Comparison of ENCODE assay signal across 1 cellular context in the genomic region with DNA sequence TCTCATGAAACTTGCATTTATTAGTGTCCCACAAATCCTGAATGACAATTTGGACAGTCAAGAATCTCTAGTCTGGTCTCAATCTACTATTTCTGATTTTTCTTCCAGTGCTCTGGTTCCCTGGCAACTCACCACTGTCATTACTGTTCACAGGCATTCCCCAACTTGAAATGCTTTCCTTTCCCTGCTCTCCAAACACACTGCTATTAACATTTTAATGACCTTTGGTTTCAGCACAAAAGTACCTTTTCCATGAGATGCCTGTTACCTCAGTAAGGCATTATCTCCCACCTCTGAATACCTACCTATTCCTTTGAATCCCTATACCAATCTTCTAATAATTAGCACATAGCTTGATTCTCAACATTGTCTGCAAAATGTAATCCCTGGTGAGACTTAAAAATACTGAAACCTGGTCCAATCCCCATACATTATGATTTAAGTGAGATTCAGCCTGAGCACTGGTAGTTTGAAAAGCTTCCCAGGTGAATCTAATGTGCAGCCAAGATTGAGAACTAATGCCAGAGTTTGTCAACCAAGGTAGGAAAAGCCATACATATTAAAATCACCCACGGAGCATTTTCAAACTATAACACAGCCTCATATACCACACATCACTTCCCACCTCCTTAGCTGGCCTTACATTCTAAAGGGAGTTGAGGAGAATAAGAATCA.
TF ChIP-seq lines count a peak whose summit lies in the region.

No MANE protein-coding gene starts in this region.

TF ChIP-seq in H1, 55 proteins besides CTCF, POLR2A, EP300 and RAD21:
- TF ChIP-seq TEAD4 (IDR thresholded peaks at IDR 0.05; ENCODE audit: low read depth, low read length) (0 out of 2 replicates have a peak, but pooled peaks have one; percentile 51), POLR2AphosphoS5 (IDR thresholded peaks at IDR 0.05; ENCODE audit: low read depth, low read length) (no peak), NRF1 (IDR thresholded peaks at IDR 0.05; ENCODE audit: low read depth, low read length) (no peak), JUN (IDR thresholded peaks at IDR 0.05; ENCODE audit: low read depth, low read length) (no peak), HDAC2 (IDR thresholded peaks at IDR 0.05; ENCODE audit: borderline replicate concordance in 1 of 2, low read depth in 2 of 2, low read length in 2 of 2) (no peak), PHF8 (conservative IDR thresholded peaks at IDR 0.05; ENCODE audit: low read depth, low read length) (no peak), SIRT6 (IDR thresholded peaks at IDR 0.05; ENCODE audit: low read length) (no peak), YY1 (IDR thresholded peaks at IDR 0.05; ENCODE audit: low read depth, low read length) (no peak), SP2 (IDR thresholded peaks at IDR 0.05; ENCODE audit: low read length) (peak; percentile 5; the same call in 1 of the 2 replicates)
- TF ChIP-seq, protein P1, sequence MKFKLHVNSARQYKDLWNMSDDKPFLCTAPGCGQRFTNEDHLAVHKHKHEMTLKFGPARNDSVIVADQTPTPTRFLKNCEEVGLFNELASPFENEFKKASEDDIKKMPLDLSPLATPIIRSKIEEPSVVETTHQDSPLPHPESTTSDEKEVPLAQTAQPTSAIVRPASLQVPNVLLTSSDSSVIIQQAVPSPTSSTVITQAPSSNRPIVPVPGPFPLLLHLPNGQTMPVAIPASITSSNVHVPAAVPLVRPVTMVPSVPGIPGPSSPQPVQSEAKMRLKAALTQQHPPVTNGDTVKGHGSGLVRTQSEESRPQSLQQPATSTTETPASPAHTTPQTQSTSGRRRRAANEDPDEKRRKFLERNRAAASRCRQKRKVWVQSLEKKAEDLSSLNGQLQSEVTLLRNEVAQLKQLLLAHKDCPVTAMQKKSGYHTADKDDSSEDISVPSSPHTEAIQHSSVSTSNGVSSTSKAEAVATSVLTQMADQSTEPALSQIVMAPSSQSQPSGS (IDR thresholded peaks at IDR 0.05; ENCODE audit: low read length): no peak
- TF ChIP-seq, protein P2, sequence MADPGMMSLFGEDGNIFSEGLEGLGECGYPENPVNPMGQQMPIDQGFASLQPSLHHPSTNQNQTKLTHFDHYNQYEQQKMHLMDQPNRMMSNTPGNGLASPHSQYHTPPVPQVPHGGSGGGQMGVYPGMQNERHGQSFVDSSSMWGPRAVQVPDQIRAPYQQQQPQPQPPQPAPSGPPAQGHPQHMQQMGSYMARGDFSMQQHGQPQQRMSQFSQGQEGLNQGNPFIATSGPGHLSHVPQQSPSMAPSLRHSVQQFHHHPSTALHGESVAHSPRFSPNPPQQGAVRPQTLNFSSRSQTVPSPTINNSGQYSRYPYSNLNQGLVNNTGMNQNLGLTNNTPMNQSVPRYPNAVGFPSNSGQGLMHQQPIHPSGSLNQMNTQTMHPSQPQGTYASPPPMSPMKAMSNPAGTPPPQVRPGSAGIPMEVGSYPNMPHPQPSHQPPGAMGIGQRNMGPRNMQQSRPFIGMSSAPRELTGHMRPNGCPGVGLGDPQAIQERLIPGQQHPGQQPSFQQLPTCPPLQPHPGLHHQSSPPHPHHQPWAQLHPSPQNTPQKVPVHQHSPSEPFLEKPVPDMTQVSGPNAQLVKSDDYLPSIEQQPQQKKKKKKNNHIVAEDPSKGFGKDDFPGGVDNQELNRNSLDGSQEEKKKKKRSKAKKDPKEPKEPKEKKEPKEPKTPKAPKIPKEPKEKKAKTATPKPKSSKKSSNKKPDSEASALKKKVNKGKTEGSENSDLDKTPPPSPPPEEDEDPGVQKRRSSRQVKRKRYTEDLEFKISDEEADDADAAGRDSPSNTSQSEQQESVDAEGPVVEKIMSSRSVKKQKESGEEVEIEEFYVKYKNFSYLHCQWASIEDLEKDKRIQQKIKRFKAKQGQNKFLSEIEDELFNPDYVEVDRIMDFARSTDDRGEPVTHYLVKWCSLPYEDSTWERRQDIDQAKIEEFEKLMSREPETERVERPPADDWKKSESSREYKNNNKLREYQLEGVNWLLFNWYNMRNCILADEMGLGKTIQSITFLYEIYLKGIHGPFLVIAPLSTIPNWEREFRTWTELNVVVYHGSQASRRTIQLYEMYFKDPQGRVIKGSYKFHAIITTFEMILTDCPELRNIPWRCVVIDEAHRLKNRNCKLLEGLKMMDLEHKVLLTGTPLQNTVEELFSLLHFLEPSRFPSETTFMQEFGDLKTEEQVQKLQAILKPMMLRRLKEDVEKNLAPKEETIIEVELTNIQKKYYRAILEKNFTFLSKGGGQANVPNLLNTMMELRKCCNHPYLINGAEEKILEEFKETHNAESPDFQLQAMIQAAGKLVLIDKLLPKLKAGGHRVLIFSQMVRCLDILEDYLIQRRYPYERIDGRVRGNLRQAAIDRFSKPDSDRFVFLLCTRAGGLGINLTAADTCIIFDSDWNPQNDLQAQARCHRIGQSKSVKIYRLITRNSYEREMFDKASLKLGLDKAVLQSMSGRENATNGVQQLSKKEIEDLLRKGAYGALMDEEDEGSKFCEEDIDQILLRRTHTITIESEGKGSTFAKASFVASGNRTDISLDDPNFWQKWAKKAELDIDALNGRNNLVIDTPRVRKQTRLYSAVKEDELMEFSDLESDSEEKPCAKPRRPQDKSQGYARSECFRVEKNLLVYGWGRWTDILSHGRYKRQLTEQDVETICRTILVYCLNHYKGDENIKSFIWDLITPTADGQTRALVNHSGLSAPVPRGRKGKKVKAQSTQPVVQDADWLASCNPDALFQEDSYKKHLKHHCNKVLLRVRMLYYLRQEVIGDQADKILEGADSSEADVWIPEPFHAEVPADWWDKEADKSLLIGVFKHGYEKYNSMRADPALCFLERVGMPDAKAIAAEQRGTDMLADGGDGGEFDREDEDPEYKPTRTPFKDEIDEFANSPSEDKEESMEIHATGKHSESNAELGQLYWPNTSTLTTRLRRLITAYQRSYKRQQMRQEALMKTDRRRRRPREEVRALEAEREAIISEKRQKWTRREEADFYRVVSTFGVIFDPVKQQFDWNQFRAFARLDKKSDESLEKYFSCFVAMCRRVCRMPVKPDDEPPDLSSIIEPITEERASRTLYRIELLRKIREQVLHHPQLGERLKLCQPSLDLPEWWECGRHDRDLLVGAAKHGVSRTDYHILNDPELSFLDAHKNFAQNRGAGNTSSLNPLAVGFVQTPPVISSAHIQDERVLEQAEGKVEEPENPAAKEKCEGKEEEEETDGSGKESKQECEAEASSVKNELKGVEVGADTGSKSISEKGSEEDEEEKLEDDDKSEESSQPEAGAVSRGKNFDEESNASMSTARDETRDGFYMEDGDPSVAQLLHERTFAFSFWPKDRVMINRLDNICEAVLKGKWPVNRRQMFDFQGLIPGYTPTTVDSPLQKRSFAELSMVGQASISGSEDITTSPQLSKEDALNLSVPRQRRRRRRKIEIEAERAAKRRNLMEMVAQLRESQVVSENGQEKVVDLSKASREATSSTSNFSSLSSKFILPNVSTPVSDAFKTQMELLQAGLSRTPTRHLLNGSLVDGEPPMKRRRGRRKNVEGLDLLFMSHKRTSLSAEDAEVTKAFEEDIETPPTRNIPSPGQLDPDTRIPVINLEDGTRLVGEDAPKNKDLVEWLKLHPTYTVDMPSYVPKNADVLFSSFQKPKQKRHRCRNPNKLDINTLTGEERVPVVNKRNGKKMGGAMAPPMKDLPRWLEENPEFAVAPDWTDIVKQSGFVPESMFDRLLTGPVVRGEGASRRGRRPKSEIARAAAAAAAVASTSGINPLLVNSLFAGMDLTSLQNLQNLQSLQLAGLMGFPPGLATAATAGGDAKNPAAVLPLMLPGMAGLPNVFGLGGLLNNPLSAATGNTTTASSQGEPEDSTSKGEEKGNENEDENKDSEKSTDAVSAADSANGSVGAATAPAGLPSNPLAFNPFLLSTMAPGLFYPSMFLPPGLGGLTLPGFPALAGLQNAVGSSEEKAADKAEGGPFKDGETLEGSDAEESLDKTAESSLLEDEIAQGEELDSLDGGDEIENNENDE (IDR thresholded peaks at IDR 0.05; ENCODE audit: insufficient replicate concordance, low read length): peak; percentile 84
TF ChIP-seq in H1: peak in this region for 3.
